ENCODE assay signal across 8 cellular contexts in the genomic region with DNA sequence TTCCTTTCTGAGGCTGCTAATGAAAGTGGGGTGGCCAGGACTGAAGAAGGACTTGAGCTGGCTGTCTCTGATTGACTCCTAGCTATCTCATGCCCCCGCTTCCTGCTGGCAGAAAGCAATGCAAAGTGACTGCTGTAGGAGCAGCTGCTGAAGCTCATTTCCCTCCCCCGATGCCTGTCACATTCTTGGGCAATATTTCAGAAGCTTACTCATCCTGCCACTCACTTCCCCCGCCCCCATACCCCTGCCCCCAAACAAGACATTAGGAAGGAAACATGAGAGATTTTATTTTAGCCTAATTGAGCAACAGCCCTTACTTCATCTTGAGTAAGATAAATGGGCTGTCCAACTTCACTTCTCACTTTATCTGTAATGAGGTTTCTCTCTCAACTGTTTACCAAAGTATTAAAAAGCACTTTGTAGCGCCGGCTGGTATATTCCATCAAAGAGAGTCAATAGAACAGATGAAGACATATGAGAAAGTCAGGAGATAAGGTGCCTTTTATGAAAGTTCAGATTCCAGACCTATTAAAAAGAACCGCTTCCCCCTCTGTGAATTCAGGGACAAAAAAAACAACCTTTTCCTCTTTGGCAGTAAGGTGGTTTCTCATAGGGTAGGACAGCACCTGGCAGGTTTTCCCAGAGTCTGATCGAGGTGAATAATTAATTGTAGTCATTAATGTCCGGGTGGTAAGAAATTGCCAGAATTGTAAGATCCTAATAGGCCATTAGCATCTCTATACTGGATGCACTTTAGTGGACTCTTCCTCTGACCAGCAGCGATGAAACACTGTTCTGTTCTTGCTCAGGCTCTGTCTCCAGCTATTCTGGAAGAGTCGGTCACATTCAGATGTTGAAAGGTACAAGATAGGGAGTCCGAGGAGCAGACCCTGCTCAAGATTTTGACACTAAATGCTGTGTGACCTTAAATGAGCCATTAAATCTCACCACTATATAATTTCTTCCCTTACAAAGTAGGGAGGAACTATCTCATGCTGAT.
DNase-seq lines count a peak whose midpoint lies in the region; ATAC-seq and TF ChIP-seq lines count a peak whose summit lies in the region.

No MANE protein-coding gene starts in this region.

- no peak overlapping the region for H3K27ac ChIP-seq in colonic mucosa

- no peak overlapping the region for H3K4me3 ChIP-seq in colonic mucosa

- DNase-seq in activated effector memory CD4-positive, alpha-beta T cell treated with anti-CD3 and anti-CD28 coated beads, Interleukin-2, amount 50 U/mL, for 16 hours, result peak; percentile 70
- DNase-seq in activated effector memory CD4-positive, alpha-beta T cell treated with Interleukin-2 at 50 U/mL for 16 hours, result no peak
- DNase-seq in NCI-H1436 (lab: John Stamatoyannopoulos, UW), result peak; percentile 67
- peak; percentile 91 for DNase-seq in SW480 (ENCODE audit: low spot score)
- DNase-seq in colonic mucosa, result peak; percentile 42
- DNase-seq in lung microvascular endothelial cell (ENCODE audit: low read depth in 2 of 2), result peak; percentile 30 to 91
- peak; percentile 1 for DNase-seq in stimulated activated CD8-positive, alpha-beta memory T cell treated with anti-CD3 and anti-CD28 coated beads, Interleukin-15, amount 100 ng/mL, for 24 hours (ENCODE audit: low read depth)

- H3K27me3 ChIP-seq in colonic mucosa, result no peaks in the 10 kb centered on the region

- H3K4me1 ChIP-seq in colonic mucosa, result peaks cover 8% of the 10 kb centered on the region

- no peak for TF ChIP-seq CTCF in colonic mucosa (IDR thresholded peaks at IDR 0.05)

- no peaks in the 10 kb centered on the region for H3K9me3 ChIP-seq in colonic mucosa

- intact Hi-C loops in colonic mucosa (cut with DNase I), result no loop called here

- no peak overlapping the region for H3K9ac ChIP-seq in colonic mucosa (ENCODE audit: low read depth in 2 of 2, low read length in 2 of 2)

- ATAC-seq in HG02884 (IDR thresholded peaks at IDR 0.05; ENCODE audit: unreplicated experiment), result peak; percentile 95

- H3K36me3 ChIP-seq in colonic mucosa, result no peaks in the 10 kb centered on the region
